30 cellular contexts compared by ENCODE assay signal in genomic region chr3:103873897-103874545, GRCh38.
"Had no signal": no experiment of that assay in that cellular context is flagged by ENCODE, and none has a peak within 500 bp of the region (broad histone marks: within the 10 kb centered on the region; RNA-seq: fewer than 3 reads in every experiment).

No MANE protein-coding gene starts in this region.

- ATAC-seq: activated CD4-positive, alpha-beta T cell treated with anti-CD3 and anti-CD28 coated beads for 36 hours; activated CD8-positive, alpha-beta memory T cell treated with anti-CD3 and anti-CD28 coated beads, Interleukin-2, amount 10 ng/mL, durations not matched to agents 7 days and 5 days; activated CD8-positive, alpha-beta T cell treated with anti-CD3 and anti-CD28 coated beads, Interleukin-2, amount 10 ng/mL, durations not matched to agents 7 days and 5 days; activated naive CD4-positive, alpha-beta T cell treated with anti-CD3 and anti-CD28 coated beads, Interleukin-2, amount 50 U/mL, for 72 hours; left cardiac atrium; right cardiac atrium; stimulated activated naive CD8-positive, alpha-beta T cell treated with anti-CD3 and anti-CD28 coated beads, Interleukin-15, Interleukin-2, amounts not matched to agents 100 U/mL and 50 U/mL, for 24 hours had no signal

- H3K36me3 ChIP-seq: esophagus squamous epithelium, ovary, prostate gland, vagina had no signal

- H3K4me1 Mint-ChIP-seq: activated CD4-positive, alpha-beta T cell treated with anti-CD3 and anti-CD28 coated beads for 36 hours; activated CD8-positive, alpha-beta memory T cell treated with anti-CD3 and anti-CD28 coated beads, Interleukin-2, amount 10 ng/mL, durations not matched to agents 7 days and 5 days; naive B cell had no signal

- H3K27ac Mint-ChIP-seq: activated CD4-positive, alpha-beta T cell treated with anti-CD3 and anti-CD28 coated beads for 36 hours; activated CD8-positive, alpha-beta memory T cell treated with anti-CD3 and anti-CD28 coated beads, Interleukin-2, amount 10 ng/mL, durations not matched to agents 7 days and 5 days; activated CD8-positive, alpha-beta T cell treated with anti-CD3 and anti-CD28 coated beads, Interleukin-2, amount 10 ng/mL, durations not matched to agents 7 days and 5 days; activated naive CD4-positive, alpha-beta T cell treated with anti-CD3 and anti-CD28 coated beads, Interleukin-2, amount 50 U/mL, for 72 hours; activated T-helper 2 cell treated with anti-CD3 and anti-CD28 coated beads, Interferon-gamma antibody, Interleukin-2, Interleukin-4, amounts not matched to agents 10 μg/mL and 5 μg/mL and 100 μg/mL, durations not matched to agents 14 hours and 24 hours and 36 hours; mesothelial cell of epicardium; naive B cell had no signal

- H3K4me3 ChIP-seq: esophagus squamous epithelium, ovary, prostate gland, testis, vagina had no signal

- H3K9me3 Mint-ChIP-seq: activated T-helper 2 cell treated with anti-CD3 and anti-CD28 coated beads, Interferon-gamma antibody, Interleukin-2, Interleukin-4, amounts not matched to agents 10 μg/mL and 5 μg/mL and 100 μg/mL, durations not matched to agents 14 hours and 24 hours and 36 hours had no signal

- H3K27ac ChIP-seq: epithelial cell of prostate, esophagus squamous epithelium, ovary, prostate gland, testis, vagina had no signal

- H3K4me3 Mint-ChIP-seq: activated CD4-positive, alpha-beta T cell treated with anti-CD3 and anti-CD28 coated beads for 36 hours; activated CD8-positive, alpha-beta memory T cell treated with anti-CD3 and anti-CD28 coated beads, Interleukin-2, amount 10 ng/mL, durations not matched to agents 7 days and 5 days; activated CD8-positive, alpha-beta T cell treated with anti-CD3 and anti-CD28 coated beads, Interleukin-2, amount 10 ng/mL, durations not matched to agents 7 days and 5 days; mesothelial cell of epicardium; naive B cell had no signal

- H3K4me1 ChIP-seq: esophagus squamous epithelium, prostate gland, vagina had no signal

- H3K27me3 ChIP-seq: esophagus squamous epithelium, ovary, testis, vagina had no signal

- H3K9me3 ChIP-seq: esophagus squamous epithelium, ovary, prostate gland, testis, vagina had no signal

- H3K36me3 Mint-ChIP-seq: activated CD8-positive, alpha-beta memory T cell treated with anti-CD3 and anti-CD28 coated beads, Interleukin-2, amount 10 ng/mL, durations not matched to agents 7 days and 5 days; activated naive CD4-positive, alpha-beta T cell treated with anti-CD3 and anti-CD28 coated beads, Interleukin-2, amount 50 U/mL, for 72 hours; mesothelial cell of epicardium; naive B cell had no signal

- H3K27me3 Mint-ChIP-seq: activated CD4-positive, alpha-beta T cell treated with anti-CD3 and anti-CD28 coated beads for 36 hours; activated CD8-positive, alpha-beta memory T cell treated with anti-CD3 and anti-CD28 coated beads, Interleukin-2, amount 10 ng/mL, durations not matched to agents 7 days and 5 days; naive B cell had no signal

- DNase-seq: activated CD4-positive, alpha-beta T cell treated with anti-CD3 and anti-CD28 coated beads for 36 hours; activated CD4-positive, CD25-positive, alpha-beta regulatory T cell; activated CD8-positive, alpha-beta memory T cell treated with anti-CD3 and anti-CD28 coated beads, Interleukin-2, amount 10 ng/mL, durations not matched to agents 7 days and 5 days; activated CD8-positive, alpha-beta T cell treated with anti-CD3 and anti-CD28 coated beads, Interleukin-2, amount 10 ng/mL, durations not matched to agents 7 days and 5 days; activated T-cell treated with anti-CD3 and anti-CD28 coated beads, Interleukin-2, amount 50 U/mL, for 48 hours; anterior cingulate cortex; central memory CD4-positive, alpha-beta T cell; dermis blood vessel endothelial cell; effector CD4-positive, alpha-beta T cell; esophagus squamous epithelium; islet precursor cell; left cardiac atrium; mammary epithelial cell; naive B cell; ovary; right cardiac atrium; stimulated activated CD4-positive, alpha-beta T cell treated with anti-CD3 and anti-CD28 coated beads, Interleukin-15, amount 100 ng/mL, for 24 hours; stimulated activated CD4-positive, alpha-beta T cell treated with anti-CD3 and anti-CD28 coated beads, Interleukin-2, amount 100 ng/mL, for 24 hours; stimulated activated naive CD8-positive, alpha-beta T cell treated with anti-CD3 and anti-CD28 coated beads, Interleukin-15, Interleukin-2, amounts not matched to agents 100 U/mL and 50 U/mL, for 24 hours; testis; trophoblast cell had no signal

- FAIRE-seq: colon, endometrium, frontal cortex had no signal
